Comparison of ENCODE assay signal across 16 cellular contexts in the genomic region with DNA sequence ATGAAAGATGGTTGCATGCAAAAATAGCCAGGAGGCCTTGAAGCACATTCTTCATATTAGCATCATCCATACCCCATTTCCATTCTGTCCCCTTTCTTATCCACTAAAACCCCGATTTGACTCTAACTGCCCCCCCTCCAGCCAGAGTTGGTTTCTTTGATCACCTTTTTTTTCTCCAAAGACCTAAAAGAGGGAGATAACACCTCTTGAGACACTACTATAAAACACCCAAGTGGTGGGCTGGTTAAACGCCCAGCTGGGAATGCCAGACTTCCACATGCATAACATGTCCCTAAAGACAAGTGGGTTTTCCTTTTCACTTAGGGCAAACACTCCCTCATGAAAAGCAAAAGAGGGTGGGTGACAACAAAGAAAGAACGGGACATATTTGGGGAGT.
"Had no signal": no experiment of that assay in that cellular context is flagged by ENCODE, and none has a peak within 500 bp of the region (broad histone marks: within the 10 kb centered on the region; RNA-seq: fewer than 3 reads in every experiment).

No MANE protein-coding gene starts in this region.

- H3K27me3 ChIP-seq: body of pancreas, esophagus squamous epithelium, right atrium auricular region, transverse colon had no signal

- DNase-seq: activated B cell treated with CpG ODN at 0.5 μM for 24 hours; activated CD4-positive, alpha-beta T cell treated with anti-CD3 and anti-CD28 coated beads, Interleukin-2, amount 10 ng/mL, durations not matched to agents 7 days and 5 days; activated naive CD8-positive, alpha-beta T cell treated with anti-CD3 and anti-CD28 coated beads for 36 hours; amygdala; central memory CD4-positive, alpha-beta T cell; effector CD4-positive, alpha-beta T cell; esophagus squamous epithelium; hippocampal formation; left ventricle myocardium inferior; natural killer cell; small intestine; stimulated activated naive CD8-positive, alpha-beta T cell treated with anti-CD3 and anti-CD28 coated beads, Interleukin-15, Interleukin-2, amounts not matched to agents 100 U/mL and 50 U/mL, for 24 hours; transverse colon had no signal

- ATAC-seq: body of pancreas; natural killer cell; stimulated activated naive CD8-positive, alpha-beta T cell treated with anti-CD3 and anti-CD28 coated beads, Interleukin-15, Interleukin-2, amounts not matched to agents 100 U/mL and 50 U/mL, for 24 hours had no signal

- H3K9me3 ChIP-seq: body of pancreas, esophagus squamous epithelium, left ventricle myocardium inferior, right atrium auricular region, transverse colon had no signal

- H3K4me3 ChIP-seq: body of pancreas, coronary artery, esophagus squamous epithelium, left ventricle myocardium inferior, right atrium auricular region, transverse colon had no signal

- H3K27ac ChIP-seq: body of pancreas, coronary artery, esophagus squamous epithelium, left ventricle myocardium inferior, right atrium auricular region had no signal

- H3K4me1 ChIP-seq: body of pancreas, left ventricle myocardium inferior, right atrium auricular region had no signal

- H3K36me3 ChIP-seq: esophagus squamous epithelium, left ventricle myocardium inferior, right atrium auricular region, transverse colon had no signal
